In genomic region chr12:11714626-11715025, GRCh38 we compare ENCODE assay signal across 1 cellular context.
TF ChIP-seq lines count a peak whose summit lies in the region.

No MANE protein-coding gene starts in this region.

TF ChIP-seq in IMR-90, 13 proteins besides CTCF, POLR2A, EP300 and RAD21 (continued from another document):
- TF ChIP-seq ELK1 (IDR thresholded peaks at IDR 0.05; ENCODE audit: borderline replicate concordance, low read depth, low read length) (no peak), NFE2L2 (IDR thresholded peaks at IDR 0.05; ENCODE audit: low read depth, low read length) (no peak), USF2 (IDR thresholded peaks at IDR 0.05; ENCODE audit: low read depth, low read length) (no peak)
TF ChIP-seq in IMR-90: peak in this region for 0.
